Comparison of ENCODE assay signal across 8 cellular contexts in genomic region chr16:83807710-83808572, GRCh38.
DNase-seq lines count a peak whose midpoint lies in the region; ATAC-seq and TF ChIP-seq lines count a peak whose summit lies in the region.

HSBP1 (plus strand) TSS chr16:83807978; CDS start chr16:83808077, 99 bp downstream.

- DNase-seq in AG10803 (ENCODE audit: low read depth) (peak; percentile 91), NCI-H446 treated with DMSO at 0.1 percent for 48 hours (lab: John Stamatoyannopoulos, UW) (peak; percentile 34), islet precursor cell (peak; percentile 96)
- DNase-seq in activated CD4-positive, CD25-positive, alpha-beta regulatory T cell treated with anti-CD3 and anti-CD28 coated beads, Interleukin-2, amount 50 U/mL, for 16 hours (ENCODE audit: low read depth, low spot score): peak; percentile 90
- DNase-seq in central memory CD4-positive, alpha-beta T cell: peak; percentile 90
- peak; percentile 93 for DNase-seq in stimulated activated CD4-positive, alpha-beta T cell treated with anti-CD3 and anti-CD28 coated beads, Interleukin-12 subunit alpha, Interleukin-12 subunit beta, amount 100 ng/mL, for 4 hours

- ATAC-seq in GM19023 (IDR thresholded peaks at IDR 0.05; ENCODE audit: unreplicated experiment) (peak; percentile 95), HG03196 (IDR thresholded peaks at IDR 0.05; ENCODE audit: unreplicated experiment) (peak; percentile 95)

- H3K4me3 ChIP-seq in AG10803 (ENCODE audit: low read length): peak within 1 kb of the TSS; percentile 87

- no peak for TF ChIP-seq CTCF in AG10803 (conservative IDR thresholded peaks at IDR 0.05; ENCODE audit: low read length)

Comparison
In these comparisons a context has a peak if more than half of its experiments do, and no peak if none do; other contexts are left out.
1. Peak in every context shown above with its lines: DNase-seq, ATAC-seq and H3K4me3 ChIP-seq.
2. DNase-seq: peak in every context shown above with its lines; median percentile 96 in islet precursor cell; 93 in stimulated activated CD4-positive, alpha-beta T cell treated with anti-CD3 and anti-CD28 coated beads, Interleukin-12 subunit alpha, Interleukin-12 subunit beta, amount 100 ng/mL, for 4 hours; 91 in AG10803; 90 in activated CD4-positive, CD25-positive, alpha-beta regulatory T cell treated with anti-CD3 and anti-CD28 coated beads, Interleukin-2, amount 50 U/mL, for 16 hours; 90 in central memory CD4-positive, alpha-beta T cell; 34 in NCI-H446 treated with DMSO at 0.1 percent for 48 hours.